Comparison of ENCODE assay signal across 1 cellular context in genomic region chr17:59684967-59685366, GRCh38.
TF ChIP-seq lines count a peak whose summit lies in the region.

No MANE protein-coding gene starts in this region.

TF ChIP-seq in K562, 482 proteins besides CTCF, POLR2A, EP300 and RAD21 (continued from another document and continues in another):
- TF ChIP-seq AFF1 (IDR thresholded peaks at IDR 0.05; ENCODE audit: low read depth in 1 of 2, partially characterized antibody in 2 of 2) (peak in 1 of 2 experiments; percentile 65), ZNF23 (CRISPR knock-in tag; IDR thresholded peaks at IDR 0.05) (no peak), CLOCK (CRISPR knock-in tag; IDR thresholded peaks at IDR 0.05; ENCODE audit: borderline replicate concordance) (no peak), USF1 (CRISPR knock-in tag; IDR thresholded peaks at IDR 0.05) (no peak), DEAF1 (CRISPR knock-in tag; IDR thresholded peaks at IDR 0.05) (no peak), ZNF512 (tag; IDR thresholded peaks at IDR 0.05) (no peak), POLR2G (IDR thresholded peaks at IDR 0.05; ENCODE audit: low read depth, low read length) (no peak), ZNF318 (IDR thresholded peaks at IDR 0.05; ENCODE audit: borderline replicate concordance in 1 of 2, low read depth in 1 of 2) (no peak), MED1 (CRISPR knock-in tag; IDR thresholded peaks at IDR 0.05; ENCODE audit: borderline replicate concordance) (no peak), MTA2 (IDR thresholded peaks at IDR 0.05; ENCODE audit: low read depth) (peak; percentile 95), SMARCC2 (IDR thresholded peaks at IDR 0.05; ENCODE audit: low read depth) (peak; percentile 93; the same call in 1 of the 2 replicates), SIX5 (IDR thresholded peaks at IDR 0.05; ENCODE audit: borderline replicate concordance in 1 of 2, insufficient read depth in 1 of 2, low read depth in 1 of 2, low read length in 2 of 2) (no peak), FOXK1 (CRISPR knock-in tag; IDR thresholded peaks at IDR 0.05; ENCODE audit: borderline replicate concordance) (no peak), ARID1B (IDR thresholded peaks at IDR 0.05) (peak; percentile 98), ZNF174 (CRISPR knock-in tag; IDR thresholded peaks at IDR 0.05) (no peak), HDAC2 (IDR thresholded peaks at IDR 0.05) (peak; percentile 77; the same call in 1 of the 2 replicates), ZNF311 (CRISPR knock-in tag; IDR thresholded peaks at IDR 0.05) (0 out of 2 replicates have a peak, but pooled peaks have one; percentile 62), NUFIP1 (IDR thresholded peaks at IDR 0.05; ENCODE audit: partially characterized antibody) (peak; percentile 61), MBD2 (IDR thresholded peaks at IDR 0.05; ENCODE audit: borderline replicate concordance, low read depth) (peak; percentile 49; the same call in 1 of the 2 replicates), CHAMP1 (IDR thresholded peaks at IDR 0.05) (peak; percentile 42; the same call in 1 of the 2 replicates), SMARCE1 (IDR thresholded peaks at IDR 0.05) (peak; percentile 93), ZNF75A (CRISPR knock-in tag; IDR thresholded peaks at IDR 0.05) (no peak), FUS (optimal IDR thresholded peaks at IDR 0.05; ENCODE audit: low read depth, low read length) (no peak), ETS2 (tag; IDR thresholded peaks at IDR 0.05; ENCODE audit: borderline replicate concordance, poor library complexity, severe bottlenecking) (no peak), OTX1 (CRISPR knock-in tag; IDR thresholded peaks at IDR 0.05) (no peak), ZNF197 (CRISPR knock-in tag; IDR thresholded peaks at IDR 0.05; ENCODE audit: low read depth) (0 out of 2 replicates have a peak, but pooled peaks have one; percentile 36), IRF1 (CRISPR knock-in tag; IDR thresholded peaks at IDR 0.05; ENCODE audit: borderline replicate concordance) (no peak), POLR2AphosphoS2 (IDR thresholded peaks at IDR 0.05; ENCODE audit: low read length) (0 out of 2 replicates have a peak, but pooled peaks have one; percentile 64), ZNF274 (IDR thresholded peaks at IDR 0.05; ENCODE audit: borderline replicate concordance, low read depth, low read length) (no peak), ZBED1 (IDR thresholded peaks at IDR 0.05) (no peak), CBX5 (IDR thresholded peaks at IDR 0.05; ENCODE audit: borderline replicate concordance, low read depth) (no peak), PHB2 (IDR thresholded peaks at IDR 0.05; ENCODE audit: low read depth) (peak; percentile 88), IRF2 (CRISPR knock-in tag; IDR thresholded peaks at IDR 0.05) (no peak), BACH1 (tag; IDR thresholded peaks at IDR 0.05) (no peak), CREB1 (IDR thresholded peaks at IDR 0.05) (peak; percentile 39; the same call in 1 of the 2 replicates), CREB1 (CRISPR knock-in tag; IDR thresholded peaks at IDR 0.05) (no peak), BMI1 (IDR thresholded peaks at IDR 0.05; ENCODE audit: low read length) (no peak), TAF9B (IDR thresholded peaks at IDR 0.05; ENCODE audit: partially characterized antibody) (peak; percentile 18), KDM4B (IDR thresholded peaks at IDR 0.05; ENCODE audit: borderline replicate concordance in 2 of 2, low read depth in 1 of 2) (no peak)
